ENCODE assay signal across 20 cellular contexts in the genomic region with DNA sequence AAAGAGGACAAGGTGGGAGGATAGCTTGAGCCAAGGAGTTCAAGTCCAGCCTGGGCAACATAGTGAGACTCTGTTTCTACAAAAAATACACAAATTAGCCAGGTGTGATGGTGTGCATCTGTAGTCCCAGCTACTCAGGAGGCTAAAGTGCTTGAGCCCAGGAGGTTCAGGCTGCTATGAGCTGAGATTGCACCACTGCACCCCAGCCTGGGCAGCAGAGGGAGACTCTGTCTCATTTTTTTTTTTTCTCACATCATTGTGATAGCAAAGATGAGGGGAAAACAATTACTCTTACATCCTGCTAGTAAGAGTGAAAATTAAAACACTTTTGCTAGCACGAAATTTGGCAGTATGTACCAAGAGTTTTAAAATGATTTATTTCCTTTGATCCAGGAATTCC.
"Had no signal": no experiment of that assay in that cellular context is flagged by ENCODE, and none has a peak within 500 bp of the region (broad histone marks: within the 10 kb centered on the region; RNA-seq: fewer than 3 reads in every experiment).

No MANE protein-coding gene starts in this region.

- H3K27me3 ChIP-seq: colonic mucosa, hepatocyte, neutrophil, suprapubic skin, thyroid gland had no signal

- ATAC-seq: stimulated activated effector memory CD8-positive, alpha-beta T cell treated with anti-CD3 and anti-CD28 coated beads, Interleukin-12 subunit alpha, Interleukin-12 subunit beta, amount 100 ng/mL, for 72 hours; stimulated activated naive CD8-positive, alpha-beta T cell treated with anti-CD3 and anti-CD28 coated beads, Interleukin-15, Interleukin-2, amounts not matched to agents 100 U/mL and 50 U/mL, for 24 hours had no signal

- H3K4me2 ChIP-seq: hepatocyte, smooth muscle cell had no signal

- H3K27ac ChIP-seq: colonic mucosa, hepatocyte, neutrophil, suprapubic skin, thyroid gland had no signal

- H3K79me2 ChIP-seq: hepatocyte had no signal

- H2AFZ ChIP-seq: hepatocyte had no signal

- DNase-seq: colonic mucosa; dermis blood vessel endothelial cell; erythroblast; foreskin melanocyte; head of caudate nucleus; kidney glomerular epithelial cell; mesendoderm; naive B cell; nephron progenitor cell; stimulated activated CD4-positive, alpha-beta T cell treated with anti-CD3 and anti-CD28 coated beads, Interleukin-4, amount 100 ng/mL, for 1 hour; stimulated activated CD8-positive, alpha-beta memory T cell treated with anti-CD3 and anti-CD28 coated beads, Interleukin-4, amount 100 ng/mL, for 48 hours; stimulated activated naive CD8-positive, alpha-beta T cell treated with anti-CD3 and anti-CD28 coated beads, Interleukin-15, Interleukin-2, amounts not matched to agents 100 U/mL and 50 U/mL, for 24 hours; thyroid gland had no signal

- H3K9me3 ChIP-seq: colonic mucosa, neutrophil, suprapubic skin, thyroid gland had no signal

- H3K4me1 ChIP-seq: colonic mucosa, suprapubic skin, thyroid gland had no signal

- FAIRE-seq: islet of Langerhans, urothelium cell line had no signal

- H3K4me3 ChIP-seq: colonic mucosa, hepatocyte, smooth muscle cell, suprapubic skin, thyroid gland had no signal

- H3K36me3 ChIP-seq: colonic mucosa, neutrophil, suprapubic skin, thyroid gland had no signal
